ENCODE assay signal across 23 cellular contexts in genomic region chr11:134063096-134063495, GRCh38. TPM values are rescaled to one million over a fixed set of nuclear protein-coding genes. Genes with fewer than 3 reads are reported as not detected.
DNase-seq lines count a peak whose midpoint lies in the region; ATAC-seq, FAIRE-seq and TF ChIP-seq lines count a peak whose summit lies in the region.
"Had no signal": no experiment of that assay in that cellular context is flagged by ENCODE, and none has a peak within 500 bp of the region (broad histone marks: within the 10 kb centered on the region; RNA-seq: fewer than 3 reads in every experiment).

No MANE protein-coding gene starts in this region.

- H3K9me1 ChIP-seq in endothelial cell of umbilical vein (replicated peaks; ENCODE audit: control insufficient read depth, extremely low read depth, insufficient read depth, low read length): no peaks in the 10 kb centered on the region

- DNase-seq in NCI-H748 (lab: John Stamatoyannopoulos, UW; ENCODE audit: unreplicated experiment) (peak; percentile 6), NCI-H748 treated with DMSO at 0.1 percent for 48 hours (lab: John Stamatoyannopoulos, UW) (no peak), NCI-H146 (lab: John Stamatoyannopoulos, UW) (peak; percentile 46), endothelial cell of umbilical vein (ENCODE audit: low read depth, low spot score) (peak; percentile 76), NCI-H510A (lab: John Stamatoyannopoulos, UW) (no peak), NCI-H2196 (lab: John Stamatoyannopoulos, UW; ENCODE audit: unreplicated experiment) (no peak)
- DNase-seq: 8988T; Calu3; CD8-positive, alpha-beta memory T cell; EL; H7; NCI-H1105; NCI-H1694; NCI-H2081; NCI-H526 treated with DMSO at 0.1 percent for 48 hours; SJCRH30 had no signal

- no peak overlapping the region for H2AFZ ChIP-seq in endothelial cell of umbilical vein (ENCODE audit: low read depth, low read length)

- no peak overlapping the region for H3K4me3 Mint-ChIP-seq in stimulated activated memory B cell treated with anti-CD40 and anti-IgM and Interleukin-4, amounts not matched to agents 10 μg/mL and 1 μg/mL and 100 μg/mL, for 72 hours
- H3K4me3 Mint-ChIP-seq: CD8-positive, alpha-beta memory T cell had no signal

- POLR2A ChIA-PET in endothelial cell of umbilical vein (lab: Charles Lee): interaction anchor here (0.5 kb wide), 1 partner anchor 58 kb away, joined by 3 read pairs; no protein-coding TSS in a partner anchor

- TF ChIP-seq CTCF in endothelial cell of umbilical vein (IDR thresholded peaks at IDR 0.05; ENCODE audit: extremely low read depth in 1 of 2, insufficient read depth in 1 of 2, low read depth in 1 of 2, low read length in 2 of 2): no peak

- TF ChIP-seq POLR2A in endothelial cell of umbilical vein (IDR thresholded peaks at IDR 0.05; ENCODE audit: low read depth, low read length): no peak

- H4K20me1 ChIP-seq in endothelial cell of umbilical vein (replicated peaks; ENCODE audit: control insufficient read depth, extremely low read depth, insufficient read depth, low read length): no peaks in the 10 kb centered on the region

- H3K79me2 ChIP-seq in endothelial cell of umbilical vein (ENCODE audit: control insufficient read depth, insufficient read depth, low read length): no peaks in the 10 kb centered on the region

- H3K27ac ChIP-seq in endothelial cell of umbilical vein (ENCODE audit: insufficient read depth, low read depth, low read length): no peak overlapping the region
- H3K27ac ChIP-seq: C4-2B, SJCRH30 had no signal

- no peak overlapping the region for H3K9ac ChIP-seq in endothelial cell of umbilical vein (replicated peaks; ENCODE audit: extremely low read depth, insufficient read depth, low read length)

- intact Hi-C loops in endothelial cell of umbilical vein (cut with micrococcal nuclease): loop anchor here (1.0 kb wide), 1 partner anchor 58 kb away; no protein-coding TSS in a partner anchor

- dilution Hi-C loops in endothelial cell of umbilical vein (cut with MboI; ENCODE audit: extremely low pct_ligation_motif_present, low sequenced_read_pairs): no loop called here

- BruUV-seq in endothelial cell of umbilical vein (replicated peaks; lab: Mats Ljungman, UMichigan): no TSS peak

- H3K4me2 ChIP-seq in endothelial cell of umbilical vein (ENCODE audit: insufficient read depth, low read length): no peak overlapping the region

- no peaks in the 10 kb centered on the region for H3K9me3 Mint-ChIP-seq in stimulated activated memory B cell treated with anti-CD40 and anti-IgM and Interleukin-4, amounts not matched to agents 10 μg/mL and 1 μg/mL and 100 μg/mL, for 72 hours
- H3K9me3 Mint-ChIP-seq: CD8-positive, alpha-beta memory T cell had no signal

- H3K4me1 Mint-ChIP-seq in stimulated activated memory B cell treated with anti-CD40 and anti-IgM and Interleukin-4, amounts not matched to agents 10 μg/mL and 1 μg/mL and 100 μg/mL, for 72 hours: no peaks in the 10 kb centered on the region

- H3K4me1 ChIP-seq in endothelial cell of umbilical vein (ENCODE audit: control insufficient read depth, extremely low read depth, insufficient read depth, low read length): peaks cover 26% of the 10 kb centered on the region
- H3K4me1 ChIP-seq: SJCRH30 had no signal

- H3K27me3 ChIP-seq in endothelial cell of umbilical vein (ENCODE audit: control insufficient read depth in 2 of 2, insufficient read depth in 2 of 2, low read length in 2 of 2): peaks cover 2 to 8% of the 10 kb centered on the region in 2 experiments

- no peaks in the 10 kb centered on the region for H3K36me3 ChIP-seq in endothelial cell of umbilical vein (ENCODE audit: control insufficient read depth in 2 of 2, extremely low read depth in 1 of 2, insufficient read depth in 2 of 2, low read length in 2 of 2)
- H3K36me3 ChIP-seq: SJCRH30 had no signal

- CTCF ChIA-PET in endothelial cell of umbilical vein (lab: Charles Lee): interaction anchor here (0.9 to 5.3 kb wide), 9 partner anchors 9 to 76 kb away, joined by 3 to 46 read pairs (median 5); no protein-coding TSS in a partner anchor

- peak; percentile 91 for FAIRE-seq in endothelial cell of umbilical vein (lab: Jason Lieb, UNC)
- FAIRE-seq: HepG2, K562, RCC 7860 had no signal

- no peak overlapping the region for H3K4me3 ChIP-seq in endothelial cell of umbilical vein (replicated peaks in 1 of 3; ENCODE audit: insufficient read depth in 1 of 3, low read depth in 1 of 3, low read length in 3 of 3)
- H3K4me3 ChIP-seq: K562, SJCRH30 had no signal

- H3K36me3 Mint-ChIP-seq in stimulated activated memory B cell treated with anti-CD40 and anti-IgM and Interleukin-4, amounts not matched to agents 10 μg/mL and 1 μg/mL and 100 μg/mL, for 72 hours: no peaks in the 10 kb centered on the region
- H3K36me3 Mint-ChIP-seq: CD8-positive, alpha-beta memory T cell had no signal

- no peaks in the 10 kb centered on the region for H3K9me3 ChIP-seq in endothelial cell of umbilical vein (replicated peaks; ENCODE audit: control insufficient read depth, insufficient read depth, low read length)
- H3K9me3 ChIP-seq: SJCRH30 had no signal

- peaks cover 29% of the 10 kb centered on the region for H3K27me3 Mint-ChIP-seq in stimulated activated memory B cell treated with anti-CD40 and anti-IgM and Interleukin-4, amounts not matched to agents 10 μg/mL and 1 μg/mL and 100 μg/mL, for 72 hours

- no peak overlapping the region for H3K27ac Mint-ChIP-seq in stimulated activated memory B cell treated with anti-CD40 and anti-IgM and Interleukin-4, amounts not matched to agents 10 μg/mL and 1 μg/mL and 100 μg/mL, for 72 hours

- peak; percentile 12 for ATAC-seq in stimulated activated memory B cell treated with anti-CD40 and anti-IgM and Interleukin-4, amounts not matched to agents 10 μg/mL and 1 μg/mL and 100 μg/mL, for 72 hours
- ATAC-seq in GM21786 (IDR thresholded peaks at IDR 0.05; ENCODE audit: unreplicated experiment): no peak
- ATAC-seq: HepG2, K562 had no signal

TF ChIP-seq in endothelial cell of umbilical vein, 7 proteins besides CTCF, POLR2A, EP300 and RAD21:
- no peak for TF ChIP-seq JUN (IDR thresholded peaks at IDR 0.05; ENCODE audit: borderline replicate concordance, insufficient read depth, insufficient read length, low read depth)
- TF ChIP-seq GATA2 (IDR thresholded peaks at IDR 0.05; ENCODE audit: insufficient read depth, insufficient read length, low read depth, low read length): peak; percentile 53
- TF ChIP-seq POLR2AphosphoS5 (IDR thresholded peaks at IDR 0.05; ENCODE audit: insufficient read depth, low read depth, low read length): peak; percentile 63

RNA-seq across cellular contexts. Expression of gene JAM3, which starts 5.8 kb away (rescaled TPM):
- total RNA-seq in endothelial cell of umbilical vein: 106 and 137 TPM in 2 replicates
- polyA plus RNA-seq in endothelial cell of umbilical vein: 67.1 and 78.8 TPM in 2 replicates
- polyA plus RNA-seq in endothelial cell of umbilical vein (2011; cell fraction: cytosol; rRNA removed): 63.6 and 72.7 TPM in 2 replicates
- 125 and 140 TPM in 2 replicates for polyA plus RNA-seq in endothelial cell of umbilical vein (2011; cell fraction: nucleus; rRNA removed)
- 72.2 and 84.1 TPM in 2 replicates for polyA plus RNA-seq in endothelial cell of umbilical vein (2012)
- 69.0 and 77.8 TPM in 2 replicates for polyA minus RNA-seq in endothelial cell of umbilical vein
- not detected for polyA minus RNA-seq in endothelial cell of umbilical vein (2011; cell fraction: cytosol; rRNA and poly(A)+ RNA removed)
- polyA minus RNA-seq in endothelial cell of umbilical vein (2011; cell fraction: nucleus; rRNA and poly(A)+ RNA removed): 34.3 and 47.8 TPM in 2 replicates
- total RNA-seq: Calu3, OCI-LY7 had no signal

Comparison
In these comparisons a context has a peak if more than half of its experiments do, and no peak if none do; other contexts are left out.
1. DNase-seq: peak in NCI-H748 (single experiment), NCI-H146 (single experiment) and endothelial cell of umbilical vein (single experiment); none in NCI-H748 treated with DMSO at 0.1 percent for 48 hours (single experiment), NCI-H510A (single experiment) and NCI-H2196 (single experiment).